16 cellular contexts compared by ENCODE assay signal in genomic region chr1:178345238-178345637, GRCh38.
A peak's percentile ranks its signal among the peaks of the same experiment; 100 is the strongest.
DNase-seq lines count a peak whose midpoint lies in the region; ATAC-seq and TF ChIP-seq lines count a peak whose summit lies in the region.
"Had no signal": no experiment of that assay in that cellular context is flagged by ENCODE, and none has a peak within 500 bp of the region (broad histone marks: within the 10 kb centered on the region; RNA-seq: fewer than 3 reads in every experiment).

No MANE protein-coding gene starts in this region.

- no peak for TF ChIP-seq POLR2A in HCT116 (IDR thresholded peaks at IDR 0.05; ENCODE audit: borderline replicate concordance, extremely low read depth, insufficient read depth, insufficient read length)
- TF ChIP-seq POLR2A in gastrocnemius medialis (IDR thresholded peaks at IDR 0.05) = no peak

- CTCF ChIA-PET in HCT116 (lab: Charles Lee) (interaction anchor here (0.8 to 2.2 kb wide), 7 partner anchors 10 to 155 kb away, joined by 3 to 10 read pairs (median 3); no protein-coding TSS in a partner anchor), mammary epithelial cell (lab: Charles Lee; ENCODE audit: low non-redundant PET) (no interaction called here)

- in situ Hi-C loops in mammary epithelial cell (cut with MboI; ENCODE audit: low sequenced_read_pairs in 2 of 2) (no loop called here), gastrocnemius medialis (cut with MboI; ENCODE audit: low sequenced_read_pairs in 4 of 4) (loop anchor here in 1 of 4 donors (25.0 kb wide), 1 partner anchor 667 kb away; no protein-coding TSS in a partner anchor)

- H3K27ac ChIP-seq in HCT116 (ENCODE audit: low read depth, low read length) (peak overlapping the region; percentile 46; the same call in 1 of the 2 replicates), mammary epithelial cell (ENCODE audit: insufficient read depth, low read depth, low read length) (peak overlapping the region; percentile 73), gastrocnemius medialis (peak overlapping the region; percentile 76 to 84 (median 82))
- H3K27ac ChIP-seq: HL-60 had no signal

- POLR2A ChIA-PET in HCT116 (lab: Charles Lee) = no interaction called here

- intact Hi-C loops in HCT116 (cut with micrococcal nuclease) = no loop called here
- intact Hi-C loops in mammary epithelial cell (cut with micrococcal nuclease) = no loop called here
- intact Hi-C loops in gastrocnemius medialis (cut with DNase I; ENCODE audit: low total_unique reads) = loop anchor here (2.0 to 10.0 kb wide), 3 partner anchors 16 to 190 kb away; no protein-coding TSS in a partner anchor
- intact Hi-C loops in CD14-positive monocyte (cut with micrococcal nuclease) = no loop called here

- DNase-seq in HCT116 (ENCODE audit: low read depth, low spot score) = no peak
- no peak for DNase-seq in mammary epithelial cell
- DNase-seq in left lobe of liver (ENCODE audit: low spot score) = no peak
- DNase-seq in gastrocnemius medialis = no peak
- DNase-seq in occipital lobe (lab: John Stamatoyannopoulos, UW) = no peak
- DNase-seq in CD14-positive monocyte (ENCODE audit: low spot score) = no peak
- no peak for DNase-seq in AG08395 (ENCODE audit: low spot score)
- DNase-seq: activated B cell treated with CpG ODN at 0.5 μM for 24 hours; activated T-cell treated with anti-CD3 and anti-CD28 coated beads for 4 hours; adrenal gland; effector CD4-positive, alpha-beta T cell; NCI-H2171; nucleus accumbens; stimulated activated CD8-positive, alpha-beta memory T cell treated with anti-CD3 and anti-CD28 coated beads, Interleukin-4, amount 100 ng/mL, for 48 hours had no signal

- RAD21 ChIA-PET in HCT116 (lab: Charles Lee; ENCODE audit: low non-redundant PET in 1 of 2, low total read pairs in 2 of 2, uncharacterized antibody in 2 of 2, unreplicated experiment in 2 of 2) = interaction anchor here in 1 of 2 experiments (0.6 kb wide), 1 partner anchor 37 kb away, joined by 3 read pairs; no protein-coding TSS in a partner anchor

- H3K27ac Mint-ChIP-seq in CD14-positive monocyte = peak overlapping the region in 2 of 7 donors; percentile 18 to 34
- H3K27ac Mint-ChIP-seq: activated B cell treated with CpG ODN at 0.5 μM for 24 hours had no signal

- H3K36me3 Mint-ChIP-seq in CD14-positive monocyte = no peaks in the 10 kb centered on the region

- H3K4me2 ChIP-seq in HCT116 (ENCODE audit: low read length) = peak overlapping the region; percentile 59
- H3K4me2 ChIP-seq in mammary epithelial cell (ENCODE audit: insufficient read depth, low read depth, low read length) = peak overlapping the region; percentile 82

- peaks cover 0 to 1% (median 0%) of the 10 kb centered on the region in 3 donors for H3K27me3 Mint-ChIP-seq in CD14-positive monocyte (ENCODE audit: low read depth in 3 of 3)

- no peaks in the 10 kb centered on the region for H4K20me1 ChIP-seq in HCT116 (ENCODE audit: insufficient read depth)
- H4K20me1 ChIP-seq in mammary epithelial cell (ENCODE audit: insufficient read depth, low read length) = no peaks in the 10 kb centered on the region

- H3K4me3 ChIP-seq in HCT116 (replicated peaks in 1 of 2; ENCODE audit: low read depth in 1 of 2, low read length in 2 of 2) (peak overlapping the region in 1 of 2 experiments; percentile 25; a peak in 1 of 4 replicates), mammary epithelial cell (replicated peaks in 1 of 3; ENCODE audit: insufficient read depth in 1 of 3, low read depth in 2 of 3, low read length in 3 of 3) (no peak overlapping the region), gastrocnemius medialis (peak overlapping the region in 1 of 4 donors; percentile 16)
- H3K4me3 ChIP-seq: adrenal gland had no signal

- no peak for TF ChIP-seq RAD21 in HCT116 (IDR thresholded peaks at IDR 0.05; ENCODE audit: low read depth)

- H3K4me3 Mint-ChIP-seq in CD14-positive monocyte = peak overlapping the region in 1 of 2 donors; percentile 52
- H3K4me3 Mint-ChIP-seq: activated B cell treated with CpG ODN at 0.5 μM for 24 hours had no signal

- H3K9me3 Mint-ChIP-seq in CD14-positive monocyte = peaks cover 0 to 6% (median 0%) of the 10 kb centered on the region in 7 donors
- H3K9me3 Mint-ChIP-seq: activated B cell treated with CpG ODN at 0.5 μM for 24 hours had no signal

- H3K4me1 ChIP-seq in HCT116 (ENCODE audit: control insufficient read depth in 1 of 2, insufficient read depth in 2 of 2, low read length in 2 of 2) (peaks cover 24 to 38% of the 10 kb centered on the region in 2 experiments), mammary epithelial cell (ENCODE audit: insufficient read depth, low read length) (peaks cover 31% of the 10 kb centered on the region), gastrocnemius medialis (peaks cover 49 to 53% of the 10 kb centered on the region in 2 donors)

- no peak for ATAC-seq in HCT116
- peak; percentile 90 for ATAC-seq in left lobe of liver
- ATAC-seq in gastrocnemius medialis = peak; percentile 80 to 83
- ATAC-seq in GM18520 (IDR thresholded peaks at IDR 0.05; ENCODE audit: unreplicated experiment) = no peak

- no peaks in the 10 kb centered on the region for H3K9me3 ChIP-seq in HCT116 (ENCODE audit: control insufficient read depth in 1 of 2, insufficient read depth in 1 of 2, low read depth in 1 of 2, low read length in 2 of 2)
- H3K9me3 ChIP-seq in mammary epithelial cell (replicated peaks; ENCODE audit: insufficient read depth, low read length) = no peaks in the 10 kb centered on the region
- no peaks in the 10 kb centered on the region for H3K9me3 ChIP-seq in gastrocnemius medialis
- H3K9me3 ChIP-seq: adrenal gland had no signal

- H3K4me1 Mint-ChIP-seq in CD14-positive monocyte = peaks cover 24% of the 10 kb centered on the region
- H3K4me1 Mint-ChIP-seq: activated B cell treated with CpG ODN at 0.5 μM for 24 hours had no signal

- no peak for TF ChIP-seq CTCF in HCT116 (IDR thresholded peaks at IDR 0.05 in 2 of 3, conservative IDR thresholded peaks at IDR 0.05 in 1 of 3; ENCODE audit: borderline replicate concordance in 1 of 3, insufficient read depth in 1 of 3, low read depth in 2 of 3, low read length in 2 of 3)
- TF ChIP-seq CTCF in mammary epithelial cell (conservative IDR thresholded peaks at IDR 0.05 in 1 of 2, IDR thresholded peaks at IDR 0.05 in 1 of 2; ENCODE audit: extremely low read depth in 1 of 2, insufficient read depth in 1 of 2, low read depth in 1 of 2, low read length in 2 of 2) = no peak
- no peak for TF ChIP-seq CTCF in gastrocnemius medialis (IDR thresholded peaks at IDR 0.05 in 4 of 5, conservative IDR thresholded peaks at IDR 0.05 in 1 of 5)
- TF ChIP-seq CTCF in CD14-positive monocyte (IDR thresholded peaks at IDR 0.05) = no peak

- dilution Hi-C loops in mammary epithelial cell (cut with HindIII; ENCODE audit: low sequenced_read_pairs) = no loop called here

- 0 out of 2 replicates have a peak overlapping the region, but pooled peaks have one; percentile 19 for H3K9ac ChIP-seq in HCT116 (ENCODE audit: low read length)
- no peak overlapping the region for H3K9ac ChIP-seq in mammary epithelial cell (ENCODE audit: insufficient read depth, low read length)

- H3K9me2 ChIP-seq in HCT116 (ENCODE audit: insufficient read depth) = no peaks in the 10 kb centered on the region

- H3K36me3 ChIP-seq in HCT116 (ENCODE audit: control insufficient read depth in 1 of 2, insufficient read depth in 2 of 2, low read length in 2 of 2) (no peaks in the 10 kb centered on the region), mammary epithelial cell (ENCODE audit: insufficient read depth, low read length) (no peaks in the 10 kb centered on the region), gastrocnemius medialis (no peaks in the 10 kb centered on the region)
- H3K36me3 ChIP-seq: adrenal gland had no signal

- BruUV-seq in HCT116 (replicated peaks; lab: Mats Ljungman, UMichigan) (no TSS peak), mammary epithelial cell (replicated peaks; lab: Mats Ljungman, UMichigan) (no TSS peak)

- WGBS in mammary epithelial cell (ENCODE audit: low coverage, missing lambda C conversion rate) = 73% methylated on average over 4 of the region's 4 CpGs

- no peaks in the 10 kb centered on the region for H3K27me3 ChIP-seq in HCT116 (ENCODE audit: insufficient read depth, low read length)
- no peaks in the 10 kb centered on the region for H3K27me3 ChIP-seq in mammary epithelial cell (ENCODE audit: insufficient read depth, low read length)
- no peaks in the 10 kb centered on the region for H3K27me3 ChIP-seq in gastrocnemius medialis
- H3K27me3 ChIP-seq: adrenal gland had no signal

- H2AFZ ChIP-seq in HCT116 (ENCODE audit: low read depth, low read length, poor library complexity, severe bottlenecking) = no peak overlapping the region
- H2AFZ ChIP-seq in mammary epithelial cell (ENCODE audit: low read depth, low read length) = no peak overlapping the region

- no peaks in the 10 kb centered on the region for H3K79me2 ChIP-seq in HCT116 (ENCODE audit: insufficient read depth, low read length)
- peaks cover 70% of the 10 kb centered on the region for H3K79me2 ChIP-seq in mammary epithelial cell (ENCODE audit: insufficient read depth, low read length)

TF ChIP-seq in HCT116, 20 proteins besides CTCF, POLR2A, EP300 and RAD21 (continues in another document):
- TF ChIP-seq, protein P1, sequence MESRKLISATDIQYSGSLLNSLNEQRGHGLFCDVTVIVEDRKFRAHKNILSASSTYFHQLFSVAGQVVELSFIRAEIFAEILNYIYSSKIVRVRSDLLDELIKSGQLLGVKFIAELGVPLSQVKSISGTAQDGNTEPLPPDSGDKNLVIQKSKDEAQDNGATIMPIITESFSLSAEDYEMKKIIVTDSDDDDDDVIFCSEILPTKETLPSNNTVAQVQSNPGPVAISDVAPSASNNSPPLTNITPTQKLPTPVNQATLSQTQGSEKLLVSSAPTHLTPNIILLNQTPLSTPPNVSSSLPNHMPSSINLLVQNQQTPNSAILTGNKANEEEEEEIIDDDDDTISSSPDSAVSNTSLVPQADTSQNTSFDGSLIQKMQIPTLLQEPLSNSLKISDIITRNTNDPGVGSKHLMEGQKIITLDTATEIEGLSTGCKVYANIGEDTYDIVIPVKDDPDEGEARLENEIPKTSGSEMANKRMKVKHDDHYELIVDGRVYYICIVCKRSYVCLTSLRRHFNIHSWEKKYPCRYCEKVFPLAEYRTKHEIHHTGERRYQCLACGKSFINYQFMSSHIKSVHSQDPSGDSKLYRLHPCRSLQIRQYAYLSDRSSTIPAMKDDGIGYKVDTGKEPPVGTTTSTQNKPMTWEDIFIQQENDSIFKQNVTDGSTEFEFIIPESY (IDR thresholded peaks at IDR 0.05; ENCODE audit: extremely low read depth, insufficient replicate concordance, low read length) = no peak

Comparison
In these comparisons a context has a peak if more than half of its experiments do, and no peak if none do; other contexts are left out.
1. ATAC-seq: peak in left lobe of liver (single experiment) and gastrocnemius medialis (2 of 2); none in HCT116 (single experiment) and GM18520 (single experiment).
2. Peak in every context shown above with its lines, with median percentiles within 50 percentile points of each other: H3K27ac ChIP-seq.